22 cellular contexts compared by ENCODE assay signal in the genomic region with DNA sequence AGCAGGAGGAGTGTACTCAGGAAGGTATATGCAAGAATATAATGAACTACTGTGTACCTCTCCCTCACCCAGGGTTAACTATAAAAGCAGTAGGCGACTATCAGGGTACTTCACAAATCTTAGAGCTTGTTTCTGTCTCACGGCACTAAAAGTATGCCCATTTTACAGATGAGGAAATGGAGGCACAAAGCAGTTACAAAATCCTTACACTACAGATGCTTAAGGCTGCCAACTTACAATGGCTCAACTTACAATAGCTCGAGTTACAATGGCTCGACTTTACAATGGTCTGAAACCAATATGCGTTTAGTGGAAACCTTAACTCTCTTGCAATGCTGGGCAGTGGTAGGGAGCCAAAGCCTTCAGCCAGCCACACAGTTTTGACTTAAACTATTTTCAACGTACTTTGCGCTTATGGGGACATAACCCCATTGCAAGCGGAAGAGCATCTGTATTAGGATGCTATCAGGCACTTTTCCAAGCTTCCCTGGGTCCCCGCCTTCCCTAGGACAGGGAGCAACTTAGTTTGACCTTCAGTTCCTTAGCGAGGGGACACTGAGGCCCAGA. TPM values are rescaled to one million over a fixed set of nuclear protein-coding genes. Genes with fewer than 3 reads are reported as not detected.
"Had no signal": no experiment of that assay in that cellular context is flagged by ENCODE, and none has a peak within 500 bp of the region (broad histone marks: within the 10 kb centered on the region; RNA-seq: fewer than 3 reads in every experiment).

No MANE protein-coding gene starts in this region.

- FAIRE-seq: astrocyte, bronchial epithelial cell had no signal

- H3K4me1 Mint-ChIP-seq: natural killer cell had no signal

- DNase-seq: activated CD4-positive, alpha-beta T cell treated with anti-CD3 and anti-CD28 coated beads, Interleukin-2, amount 50 U/mL, for 1 hour; activated naive CD4-positive, alpha-beta T cell; foreskin melanocyte; kidney glomerular epithelial cell; left ventricle myocardium superior; natural killer cell; posterior cingulate gyrus; retina; substantia nigra; T-helper 17 cell had no signal

- H3K27ac ChIP-seq: epithelial cell of prostate, neutrophil, tibial nerve had no signal

- H3K27me3 Mint-ChIP-seq: memory B cell had no signal

- H3K36me3 ChIP-seq: neutrophil, tibial nerve had no signal

- H3K36me3 Mint-ChIP-seq: natural killer cell had no signal

- H3K9me3 Mint-ChIP-seq: memory B cell; natural killer cell; stimulated activated effector memory CD8-positive, alpha-beta T cell treated with anti-CD3 and anti-CD28 coated beads, Interleukin-12 subunit alpha, Interleukin-12 subunit beta, amount 100 ng/mL, for 72 hours had no signal

- ATAC-seq: left ventricle myocardium superior; stimulated activated effector memory CD8-positive, alpha-beta T cell treated with anti-CD3 and anti-CD28 coated beads, Interleukin-12 subunit alpha, Interleukin-12 subunit beta, amount 100 ng/mL, for 72 hours; T-helper 17 cell had no signal

- H3K9me3 ChIP-seq: neutrophil, tibial nerve had no signal

- H3K27ac Mint-ChIP-seq: natural killer cell; stimulated activated effector memory CD8-positive, alpha-beta T cell treated with anti-CD3 and anti-CD28 coated beads, Interleukin-12 subunit alpha, Interleukin-12 subunit beta, amount 100 ng/mL, for 72 hours; T-helper 17 cell had no signal

- H3K4me3 ChIP-seq: tibial nerve had no signal

- H3K4me3 Mint-ChIP-seq: memory B cell, natural killer cell, T-helper 17 cell had no signal

- H3K4me1 ChIP-seq: tibial nerve had no signal

RNA-seq across cellular contexts. Expression of gene FCER2, which starts 4.1 kb away (rescaled TPM):
- total RNA-seq: astrocyte, bronchial epithelial cell, chondrocyte, dermis microvascular lymphatic vessel endothelial cell, fibroblast of lung had no signal
- polyA plus RNA-seq: fibroblast of lung had no signal

RNA-seq across cellular contexts. Expression of gene MCEMP1, which starts 20.9 kb away (rescaled TPM):
- total RNA-seq: activated CD8-positive, alpha-beta memory T cell treated with anti-CD3 and anti-CD28 coated beads for 36 hours; astrocyte; bronchial epithelial cell; chondrocyte; dermis microvascular lymphatic vessel endothelial cell; fibroblast of lung had no signal
- polyA plus RNA-seq: fibroblast of lung had no signal

RNA-seq across cellular contexts. Expression of gene RETN, which starts 29.0 kb away (rescaled TPM):
- total RNA-seq: activated CD8-positive, alpha-beta memory T cell treated with anti-CD3 and anti-CD28 coated beads for 36 hours; astrocyte; bronchial epithelial cell; chondrocyte; dermis microvascular lymphatic vessel endothelial cell; fibroblast of lung; left ventricle myocardium superior; mucosa of gallbladder; T-helper 17 cell; tibial nerve had no signal
- polyA plus RNA-seq: fibroblast of lung had no signal

RNA-seq across cellular contexts. Expression of gene CLEC4G, which starts 34.1 kb away (rescaled TPM):
- total RNA-seq: activated CD8-positive, alpha-beta memory T cell treated with anti-CD3 and anti-CD28 coated beads for 36 hours; astrocyte; bronchial epithelial cell; chondrocyte; dermis microvascular lymphatic vessel endothelial cell; fibroblast of lung; natural killer cell; T-helper 17 cell had no signal
- polyA plus RNA-seq: fibroblast of lung had no signal
